In genomic region chr4:152556283-152556682, GRCh38 we compare ENCODE assay signal across 17 cellular contexts. TPM values are rescaled to one million over a fixed set of nuclear protein-coding genes. Genes with fewer than 3 reads are reported as not detected.
DNase-seq lines count a peak whose midpoint lies in the region; ATAC-seq and TF ChIP-seq lines count a peak whose summit lies in the region.
"Had no signal": no experiment of that assay in that cellular context is flagged by ENCODE, and none has a peak within 500 bp of the region (broad histone marks: within the 10 kb centered on the region; RNA-seq: fewer than 3 reads in every experiment).

No MANE protein-coding gene starts in this region.

- no peak overlapping the region for H3K4me3 ChIP-seq in WERI-Rb-1 (ENCODE audit: low read depth, low read length)
- H3K4me3 ChIP-seq: mucosa of descending colon, SJSA1, tibial nerve had no signal

- no peaks in the 10 kb centered on the region for H3K27me3 Mint-ChIP-seq in activated T-cell treated with anti-CD3 and anti-CD28 coated beads, Interleukin-2, amount 50 U/mL, for 4 hours (ENCODE audit: low read depth)
- peaks cover 1% of the 10 kb centered on the region for H3K27me3 Mint-ChIP-seq in activated T-helper 2 cell treated with anti-CD3 and anti-CD28 coated beads, Interferon-gamma antibody, Interleukin-2, Interleukin-4, amounts not matched to agents 10 μg/mL and 5 μg/mL and 100 μg/mL, durations not matched to agents 14 hours and 24 hours and 36 hours (ENCODE audit: low read depth)

- H3K4me3 Mint-ChIP-seq in activated T-cell treated with anti-CD3 and anti-CD28 coated beads, Interleukin-2, amount 50 U/mL, for 4 hours: peak overlapping the region; percentile 66
- no peak overlapping the region for H3K4me3 Mint-ChIP-seq in activated T-helper 2 cell treated with anti-CD3 and anti-CD28 coated beads, Interferon-gamma antibody, Interleukin-2, Interleukin-4, amounts not matched to agents 10 μg/mL and 5 μg/mL and 100 μg/mL, durations not matched to agents 14 hours and 24 hours and 36 hours (ENCODE audit: low read depth)
- H3K4me3 Mint-ChIP-seq in stimulated activated effector memory CD8-positive, alpha-beta T cell treated with anti-CD3 and anti-CD28 coated beads, Interleukin-12 subunit alpha, Interleukin-12 subunit beta, amount 100 ng/mL, for 72 hours: peak overlapping the region; percentile 55

- peak overlapping the region; percentile 65 for H3K27ac Mint-ChIP-seq in activated T-helper 2 cell treated with anti-CD3 and anti-CD28 coated beads, Interferon-gamma antibody, Interleukin-2, Interleukin-4, amounts not matched to agents 10 μg/mL and 5 μg/mL and 100 μg/mL, durations not matched to agents 14 hours and 24 hours and 36 hours
- peak overlapping the region; percentile 74 for H3K27ac Mint-ChIP-seq in stimulated activated effector memory CD8-positive, alpha-beta T cell treated with anti-CD3 and anti-CD28 coated beads, Interleukin-12 subunit alpha, Interleukin-12 subunit beta, amount 100 ng/mL, for 72 hours

- ATAC-seq in activated T-cell treated with anti-CD3 and anti-CD28 coated beads, Interleukin-2, amount 50 U/mL, for 4 hours: no peak
- no peak for ATAC-seq in stimulated activated effector memory CD8-positive, alpha-beta T cell treated with anti-CD3 and anti-CD28 coated beads, Interleukin-12 subunit alpha, Interleukin-12 subunit beta, amount 100 ng/mL, for 72 hours
- no peak for ATAC-seq in GM21515 (IDR thresholded peaks at IDR 0.05; ENCODE audit: unreplicated experiment)
- ATAC-seq: mucosa of descending colon had no signal

- intact Hi-C loops in activated T-helper 2 cell treated with anti-CD3 and anti-CD28 coated beads, Interferon-gamma antibody, Interleukin-2, Interleukin-4, amounts not matched to agents 10 μg/mL and 5 μg/mL and 100 μg/mL, durations not matched to agents 14 hours and 24 hours and 36 hours (cut with micrococcal nuclease): no loop called here

- H3K9me3 ChIP-seq in WERI-Rb-1 (ENCODE audit: severe bottlenecking): no peaks in the 10 kb centered on the region
- H3K9me3 ChIP-seq: mucosa of descending colon, SJSA1, tibial nerve had no signal

- no peaks in the 10 kb centered on the region for H3K36me3 ChIP-seq in WERI-Rb-1
- H3K36me3 ChIP-seq: SJSA1, tibial nerve had no signal

- H3K27me3 ChIP-seq in WERI-Rb-1 (ENCODE audit: insufficient read depth, low read depth, severe bottlenecking): no peaks in the 10 kb centered on the region
- H3K27me3 ChIP-seq: tibial nerve had no signal

- DNase-seq in activated T-cell treated with anti-CD3 and anti-CD28 coated beads, Interleukin-2, amount 50 U/mL, for 4 hours: no peak
- no peak for DNase-seq in activated T-cell treated with anti-CD3 and anti-CD28 coated beads, Interleukin-2, amount 50 U/mL, for 48 hours
- DNase-seq in NAMALWA (ENCODE audit: low spot score) (peak; percentile 16), WERI-Rb-1 (no peak)
- DNase-seq in activated T-helper 2 cell treated with anti-CD3 and anti-CD28 coated beads, Interferon-gamma antibody, Interleukin-2, Interleukin-4, amounts not matched to agents 10 μg/mL and 5 μg/mL and 100 μg/mL, durations not matched to agents 14 hours and 24 hours and 36 hours (ENCODE audit: low spot score): no peak
- DNase-seq in stimulated activated effector memory CD8-positive, alpha-beta T cell treated with anti-CD3 and anti-CD28 coated beads, Interleukin-12 subunit alpha, Interleukin-12 subunit beta, amount 100 ng/mL, for 72 hours (ENCODE audit: low spot score in 2 of 2): no peak
- DNase-seq in stimulated activated CD4-positive, alpha-beta T cell treated with anti-CD3 and anti-CD28 coated beads, Interleukin-2, amount 100 ng/mL, for 48 hours: no peak
- DNase-seq: activated CD4-positive, CD25-positive, alpha-beta regulatory T cell; activated effector memory CD4-positive, alpha-beta T cell treated with anti-CD3 and anti-CD28 coated beads, Interleukin-2, amount 50 U/mL, for 16 hours; DMS 273 treated with DMSO at 0.1 percent for 48 hours; islet precursor cell; mucosa of descending colon; NCI-H1694 treated with DMSO at 0.1 percent for 48 hours; NCI-H748 treated with DMSO at 0.1 percent for 48 hours had no signal

- H3K4me1 Mint-ChIP-seq in activated T-cell treated with anti-CD3 and anti-CD28 coated beads, Interleukin-2, amount 50 U/mL, for 4 hours (ENCODE audit: low read depth): peaks cover 44% of the 10 kb centered on the region
- peaks cover 36% of the 10 kb centered on the region for H3K4me1 Mint-ChIP-seq in activated T-helper 2 cell treated with anti-CD3 and anti-CD28 coated beads, Interferon-gamma antibody, Interleukin-2, Interleukin-4, amounts not matched to agents 10 μg/mL and 5 μg/mL and 100 μg/mL, durations not matched to agents 14 hours and 24 hours and 36 hours (ENCODE audit: low read depth)
- peaks cover 44% of the 10 kb centered on the region for H3K4me1 Mint-ChIP-seq in stimulated activated effector memory CD8-positive, alpha-beta T cell treated with anti-CD3 and anti-CD28 coated beads, Interleukin-12 subunit alpha, Interleukin-12 subunit beta, amount 100 ng/mL, for 72 hours

- H3K27ac ChIP-seq in WERI-Rb-1: no peak overlapping the region
- H3K27ac ChIP-seq: SJSA1, tibial nerve had no signal

- H3K36me3 Mint-ChIP-seq in activated T-cell treated with anti-CD3 and anti-CD28 coated beads, Interleukin-2, amount 50 U/mL, for 4 hours (ENCODE audit: insufficient read depth): no peaks in the 10 kb centered on the region
- no peaks in the 10 kb centered on the region for H3K36me3 Mint-ChIP-seq in activated T-helper 2 cell treated with anti-CD3 and anti-CD28 coated beads, Interferon-gamma antibody, Interleukin-2, Interleukin-4, amounts not matched to agents 10 μg/mL and 5 μg/mL and 100 μg/mL, durations not matched to agents 14 hours and 24 hours and 36 hours (ENCODE audit: low read depth)
- no peaks in the 10 kb centered on the region for H3K36me3 Mint-ChIP-seq in stimulated activated effector memory CD8-positive, alpha-beta T cell treated with anti-CD3 and anti-CD28 coated beads, Interleukin-12 subunit alpha, Interleukin-12 subunit beta, amount 100 ng/mL, for 72 hours

- no peaks in the 10 kb centered on the region for H3K9me3 Mint-ChIP-seq in activated T-cell treated with anti-CD3 and anti-CD28 coated beads, Interleukin-2, amount 50 U/mL, for 4 hours
- no peaks in the 10 kb centered on the region for H3K9me3 Mint-ChIP-seq in activated T-helper 2 cell treated with anti-CD3 and anti-CD28 coated beads, Interferon-gamma antibody, Interleukin-2, Interleukin-4, amounts not matched to agents 10 μg/mL and 5 μg/mL and 100 μg/mL, durations not matched to agents 14 hours and 24 hours and 36 hours
- no peaks in the 10 kb centered on the region for H3K9me3 Mint-ChIP-seq in stimulated activated effector memory CD8-positive, alpha-beta T cell treated with anti-CD3 and anti-CD28 coated beads, Interleukin-12 subunit alpha, Interleukin-12 subunit beta, amount 100 ng/mL, for 72 hours

- TF ChIP-seq CTCF in WERI-Rb-1 (IDR thresholded peaks at IDR 0.05; ENCODE audit: low read depth, low read length): no peak

RNA-seq across cellular contexts. Expression of gene FBXW7, which starts 20.4 kb away (rescaled TPM):
- 10 to 100 TPM; 38.8 to 41.4 (median 39.1) TPM for total RNA-seq in activated T-cell treated with anti-CD3 and anti-CD28 coated beads, Interleukin-2, amount 50 U/mL, for 4 hours
- total RNA-seq in activated T-helper 2 cell treated with anti-CD3 and anti-CD28 coated beads, Interferon-gamma antibody, Interleukin-2, Interleukin-4, amounts not matched to agents 10 μg/mL and 5 μg/mL and 100 μg/mL, durations not matched to agents 14 hours and 24 hours and 36 hours: 37.8 and 47.3 TPM in 2 replicates
